ENCODE assay signal across 1 cellular context in the genomic region with DNA sequence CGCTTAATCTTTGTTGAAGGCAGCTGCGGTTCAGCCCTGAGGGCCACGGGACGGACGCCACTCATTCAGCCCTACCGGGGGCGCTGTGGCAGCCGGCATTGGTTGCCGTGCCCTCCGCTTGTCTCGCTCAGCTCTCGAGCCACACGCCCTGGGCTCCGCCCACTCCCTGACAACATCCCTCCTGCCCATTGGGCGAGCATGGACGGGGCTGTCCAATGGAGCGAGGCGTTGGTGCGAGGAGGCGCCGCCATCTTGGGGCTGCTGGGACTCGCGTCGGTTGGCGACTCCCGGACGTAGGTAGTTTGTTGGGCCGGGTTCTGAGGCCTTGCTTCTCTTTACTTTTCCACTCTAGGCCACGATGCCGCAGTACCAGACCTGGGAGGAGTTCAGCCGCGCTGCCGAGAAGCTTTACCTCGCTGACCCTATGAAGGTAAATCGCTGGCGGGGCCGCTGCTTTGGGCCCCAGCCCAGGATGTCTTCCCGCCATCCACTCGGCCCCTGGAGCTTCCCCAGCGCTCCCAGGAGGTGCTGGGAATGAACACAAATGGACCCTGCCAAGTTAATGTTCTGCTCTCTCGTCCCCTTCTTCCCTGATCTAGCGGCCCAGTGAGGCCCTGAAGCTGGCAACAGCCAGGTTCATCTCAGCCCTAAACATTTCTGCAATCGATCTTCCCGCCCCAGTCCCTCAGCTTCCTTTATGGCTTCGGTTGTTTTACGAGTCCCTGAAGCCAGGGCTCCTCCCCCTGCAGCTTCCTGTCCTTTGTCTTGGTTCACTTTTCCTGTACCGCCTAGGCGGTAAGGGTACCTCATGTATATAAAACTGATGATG.
A peak's percentile ranks its signal among the peaks of the same experiment; 100 is the strongest.
TF ChIP-seq lines count a peak whose summit lies in the region.

Gene SRP9, plus strand, starts transcription at position 244 of the 829 bp plus-strand sequence. Its CDS starts 115 bp downstream, at position 359.

TF ChIP-seq in HepG2, 621 proteins besides CTCF, POLR2A, EP300 and RAD21 (continued from another document and continues in another):
- TF ChIP-seq REPIN1 (CRISPR knock-in tag; IDR thresholded peaks at IDR 0.05; ENCODE audit: borderline replicate concordance, low read depth) (peak; percentile 88; the same call in 1 of the 2 replicates), ZNF10 (CRISPR knock-in tag; IDR thresholded peaks at IDR 0.05; ENCODE audit: borderline replicate concordance, low read depth) (no peak), ZNF775 (CRISPR knock-in tag; IDR thresholded peaks at IDR 0.05; ENCODE audit: borderline replicate concordance) (no peak), ZNF253 (CRISPR knock-in tag; IDR thresholded peaks at IDR 0.05; ENCODE audit: borderline replicate concordance) (no peak), ZBTB3 (CRISPR knock-in tag; IDR thresholded peaks at IDR 0.05; ENCODE audit: borderline replicate concordance, low read depth) (0 out of 2 replicates have a peak, but pooled peaks have one; percentile 43), ZNF607 (CRISPR knock-in tag; IDR thresholded peaks at IDR 0.05; ENCODE audit: borderline replicate concordance) (peak; percentile 12; the same call in 1 of the 2 replicates), ELF3 (CRISPR knock-in tag; IDR thresholded peaks at IDR 0.05) (peak; percentile 55), ZNF549 (CRISPR knock-in tag; IDR thresholded peaks at IDR 0.05) (no peak), ZNF737 (CRISPR knock-in tag; IDR thresholded peaks at IDR 0.05; ENCODE audit: borderline replicate concordance) (no peak), ZNF552 (CRISPR knock-in tag; IDR thresholded peaks at IDR 0.05; ENCODE audit: borderline replicate concordance) (no peak), NBN (conservative IDR thresholded peaks at IDR 0.05) (no peak), KDM2A (CRISPR knock-in tag; IDR thresholded peaks at IDR 0.05; ENCODE audit: borderline replicate concordance, low read depth) (peak; percentile 92), ZNF773 (CRISPR knock-in tag; IDR thresholded peaks at IDR 0.05; ENCODE audit: borderline replicate concordance) (no peak), DPF2 (CRISPR knock-in tag; IDR thresholded peaks at IDR 0.05; ENCODE audit: borderline replicate concordance, low read depth) (no peak), HNRNPUL1 (IDR thresholded peaks at IDR 0.05; ENCODE audit: low read depth, low read length) (no peak), DZIP1 (CRISPR knock-in tag; IDR thresholded peaks at IDR 0.05) (no peak), ELF1 (CRISPR knock-in tag; IDR thresholded peaks at IDR 0.05) (peak; percentile 64; the same call in 1 of the 2 replicates), BATF2 (CRISPR knock-in tag; IDR thresholded peaks at IDR 0.05) (no peak), CCDC6 (CRISPR knock-in tag; IDR thresholded peaks at IDR 0.05) (peak; percentile 89), ZNF660 (CRISPR knock-in tag; IDR thresholded peaks at IDR 0.05; ENCODE audit: borderline replicate concordance, low read depth) (no peak), ZBTB46 (CRISPR knock-in tag; IDR thresholded peaks at IDR 0.05; ENCODE audit: borderline replicate concordance) (0 out of 2 replicates have a peak, but pooled peaks have one; percentile 55), ATAD3A (CRISPR knock-in tag; IDR thresholded peaks at IDR 0.05) (no peak), TOPORS (CRISPR knock-in tag; IDR thresholded peaks at IDR 0.05) (peak; percentile 19; the same call in 1 of the 2 replicates), HOXA3 (CRISPR knock-in tag; IDR thresholded peaks at IDR 0.05) (peak; percentile 97), RELA (CRISPR knock-in tag; IDR thresholded peaks at IDR 0.05) (no peak; the same call in 1 of the 2 replicates), MIER2 (CRISPR knock-in tag; IDR thresholded peaks at IDR 0.05) (no peak), TBX3 (IDR thresholded peaks at IDR 0.05; ENCODE audit: borderline replicate concordance) (no peak), GLMP (CRISPR knock-in tag; IDR thresholded peaks at IDR 0.05; ENCODE audit: borderline replicate concordance) (no peak), ZNF44 (CRISPR knock-in tag; IDR thresholded peaks at IDR 0.05) (no peak), POGK (CRISPR knock-in tag; conservative IDR thresholded peaks at IDR 0.05) (peak; percentile 31; the same call in 1 of the 2 replicates), MED8 (CRISPR knock-in tag; IDR thresholded peaks at IDR 0.05; ENCODE audit: insufficient replicate concordance) (no peak), TP53 (CRISPR knock-in tag; conservative IDR thresholded peaks at IDR 0.05) (no peak), ZNF350 (CRISPR knock-in tag; IDR thresholded peaks at IDR 0.05; ENCODE audit: borderline replicate concordance, low read depth) (peak; percentile 98), ARHGAP35 (CRISPR knock-in tag; IDR thresholded peaks at IDR 0.05; ENCODE audit: borderline replicate concordance) (no peak), ZNF367 (CRISPR knock-in tag; IDR thresholded peaks at IDR 0.05; ENCODE audit: borderline replicate concordance) (no peak), MAFK (conservative IDR thresholded peaks at IDR 0.05 in 1 of 2, IDR thresholded peaks at IDR 0.05 in 1 of 2; ENCODE audit: low read length in 2 of 2) (no peak), ZNF264 (CRISPR knock-in tag; IDR thresholded peaks at IDR 0.05) (0 out of 2 replicates have a peak, but pooled peaks have one; percentile 23), ZSCAN25 (CRISPR knock-in tag; IDR thresholded peaks at IDR 0.05) (peak; percentile 20; the same call in 1 of the 2 replicates), KLF11 (CRISPR knock-in tag; IDR thresholded peaks at IDR 0.05) (no peak; the same call in 1 of the 2 replicates)
- TF ChIP-seq, protein P1, sequence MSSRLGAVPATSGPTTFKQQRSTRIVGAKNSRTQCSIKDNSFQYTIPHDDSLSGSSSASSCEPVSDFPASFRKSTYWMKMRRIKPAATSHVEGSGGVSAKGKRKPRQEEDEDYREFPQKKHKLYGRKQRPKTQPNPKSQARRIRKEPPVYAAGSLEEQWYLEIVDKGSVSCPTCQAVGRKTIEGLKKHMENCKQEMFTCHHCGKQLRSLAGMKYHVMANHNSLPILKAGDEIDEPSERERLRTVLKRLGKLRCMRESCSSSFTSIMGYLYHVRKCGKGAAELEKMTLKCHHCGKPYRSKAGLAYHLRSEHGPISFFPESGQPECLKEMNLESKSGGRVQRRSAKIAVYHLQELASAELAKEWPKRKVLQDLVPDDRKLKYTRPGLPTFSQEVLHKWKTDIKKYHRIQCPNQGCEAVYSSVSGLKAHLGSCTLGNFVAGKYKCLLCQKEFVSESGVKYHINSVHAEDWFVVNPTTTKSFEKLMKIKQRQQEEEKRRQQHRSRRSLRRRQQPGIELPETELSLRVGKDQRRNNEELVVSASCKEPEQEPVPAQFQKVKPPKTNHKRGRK (CRISPR knock-in tag; IDR thresholded peaks at IDR 0.05) = no peak
- TF ChIP-seq, protein P2, sequence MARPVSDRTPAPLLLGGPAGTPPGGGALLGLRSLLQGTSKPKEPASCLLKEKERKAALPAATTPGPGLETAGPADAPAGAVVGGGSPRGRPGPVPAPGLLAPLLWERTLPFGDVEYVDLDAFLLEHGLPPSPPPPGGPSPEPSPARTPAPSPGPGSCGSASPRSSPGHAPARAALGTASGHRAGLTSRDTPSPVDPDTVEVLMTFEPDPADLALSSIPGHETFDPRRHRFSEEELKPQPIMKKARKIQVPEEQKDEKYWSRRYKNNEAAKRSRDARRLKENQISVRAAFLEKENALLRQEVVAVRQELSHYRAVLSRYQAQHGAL (CRISPR knock-in tag; IDR thresholded peaks at IDR 0.05; ENCODE audit: not compliant biosample characterization) = no peak
- TF ChIP-seq, protein P3, sequence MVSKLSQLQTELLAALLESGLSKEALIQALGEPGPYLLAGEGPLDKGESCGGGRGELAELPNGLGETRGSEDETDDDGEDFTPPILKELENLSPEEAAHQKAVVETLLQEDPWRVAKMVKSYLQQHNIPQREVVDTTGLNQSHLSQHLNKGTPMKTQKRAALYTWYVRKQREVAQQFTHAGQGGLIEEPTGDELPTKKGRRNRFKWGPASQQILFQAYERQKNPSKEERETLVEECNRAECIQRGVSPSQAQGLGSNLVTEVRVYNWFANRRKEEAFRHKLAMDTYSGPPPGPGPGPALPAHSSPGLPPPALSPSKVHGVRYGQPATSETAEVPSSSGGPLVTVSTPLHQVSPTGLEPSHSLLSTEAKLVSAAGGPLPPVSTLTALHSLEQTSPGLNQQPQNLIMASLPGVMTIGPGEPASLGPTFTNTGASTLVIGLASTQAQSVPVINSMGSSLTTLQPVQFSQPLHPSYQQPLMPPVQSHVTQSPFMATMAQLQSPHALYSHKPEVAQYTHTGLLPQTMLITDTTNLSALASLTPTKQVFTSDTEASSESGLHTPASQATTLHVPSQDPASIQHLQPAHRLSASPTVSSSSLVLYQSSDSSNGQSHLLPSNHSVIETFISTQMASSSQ (IDR thresholded peaks at IDR 0.05; ENCODE audit: low read depth) = no peak
- TF ChIP-seq, protein P3 (CRISPR knock-in tag; IDR thresholded peaks at IDR 0.05; ENCODE audit: borderline replicate concordance) = peak; percentile 65; the same call in 1 of the 2 replicates
